ENCODE assay signal across 1 cellular context in genomic region chr12:108561852-108562347, GRCh38.
TF ChIP-seq lines count a peak whose summit lies in the region.

No MANE protein-coding gene starts in this region.

TF ChIP-seq in HEK293, 187 proteins besides CTCF, POLR2A, EP300 and RAD21 (continued from another document):
- TF ChIP-seq ZNF549 (tag by site-specific recombination; IDR thresholded peaks at IDR 0.05) = no peak
- no peak for TF ChIP-seq HIC1 (tag by site-specific recombination; IDR thresholded peaks at IDR 0.05)
- no peak for TF ChIP-seq HOXC10 (CRISPR knock-in tag; IDR thresholded peaks at IDR 0.05)
- no peak for TF ChIP-seq ZNF362 (tag by site-specific recombination; IDR thresholded peaks at IDR 0.05)
- no peak for TF ChIP-seq ZNF140 (tag by site-specific recombination; IDR thresholded peaks at IDR 0.05)
